ENCODE assay signal across 1 cellular context in the genomic region with DNA sequence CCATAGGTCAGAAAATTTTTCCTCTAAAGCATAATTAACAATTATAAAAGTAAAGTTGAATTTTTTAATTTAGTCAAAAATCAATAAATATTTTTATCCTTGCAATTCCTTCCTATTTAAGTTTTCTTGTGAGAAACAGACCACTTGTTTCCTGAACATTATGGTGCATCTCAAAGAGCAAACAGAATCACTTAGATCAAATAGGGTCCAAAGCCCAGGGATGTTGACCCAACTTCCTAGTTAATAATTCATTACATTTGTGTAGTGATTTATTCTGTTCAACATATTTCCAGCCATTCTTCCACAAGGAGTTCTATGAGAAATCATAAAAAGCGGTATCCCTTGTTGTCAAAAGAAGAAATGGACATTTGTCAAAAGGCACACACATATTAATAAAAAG.
TF ChIP-seq lines count a peak whose summit lies in the region.

No MANE protein-coding gene starts in this region.

TF ChIP-seq in HepG2, 621 proteins besides CTCF, POLR2A, EP300 and RAD21 (continued from another document):
- no peak for TF ChIP-seq ZBTB39 (CRISPR knock-in tag; IDR thresholded peaks at IDR 0.05)
- TF ChIP-seq TCF7 (IDR thresholded peaks at IDR 0.05; ENCODE audit: low read depth): peak; percentile 44; the same call in 1 of the 2 replicates
- TF ChIP-seq, protein P1, sequence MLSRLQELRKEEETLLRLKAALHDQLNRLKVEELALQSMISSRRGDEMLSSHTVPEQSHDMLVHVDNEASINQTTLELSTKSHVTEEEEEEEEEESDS (CRISPR knock-in tag; IDR thresholded peaks at IDR 0.05; ENCODE audit: borderline replicate concordance): no peak
- TF ChIP-seq ZNF766 (CRISPR knock-in tag; IDR thresholded peaks at IDR 0.05; ENCODE audit: borderline replicate concordance): no peak
- no peak for TF ChIP-seq ATF7 (IDR thresholded peaks at IDR 0.05)
- no peak for TF ChIP-seq ATF7 (CRISPR knock-in tag; IDR thresholded peaks at IDR 0.05)
- no peak for TF ChIP-seq ZBTB7A (CRISPR knock-in tag; IDR thresholded peaks at IDR 0.05)
- TF ChIP-seq, protein P2, sequence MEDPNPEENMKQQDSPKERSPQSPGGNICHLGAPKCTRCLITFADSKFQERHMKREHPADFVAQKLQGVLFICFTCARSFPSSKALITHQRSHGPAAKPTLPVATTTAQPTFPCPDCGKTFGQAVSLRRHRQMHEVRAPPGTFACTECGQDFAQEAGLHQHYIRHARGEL (CRISPR knock-in tag; IDR thresholded peaks at IDR 0.05): no peak
- TF ChIP-seq HBP1 (CRISPR knock-in tag; IDR thresholded peaks at IDR 0.05; ENCODE audit: low read depth): no peak
- no peak for TF ChIP-seq ZNF24 (IDR thresholded peaks at IDR 0.05)
- TF ChIP-seq ZNF619 (CRISPR knock-in tag; IDR thresholded peaks at IDR 0.05): no peak
- no peak for TF ChIP-seq PPARG (CRISPR knock-in tag; conservative IDR thresholded peaks at IDR 0.05)
- no peak for TF ChIP-seq ZNF790 (CRISPR knock-in tag; IDR thresholded peaks at IDR 0.05; ENCODE audit: borderline replicate concordance)
- peak; percentile 57 for TF ChIP-seq BCL6 (CRISPR knock-in tag; IDR thresholded peaks at IDR 0.05)
- TF ChIP-seq AHDC1 (CRISPR knock-in tag; IDR thresholded peaks at IDR 0.05; ENCODE audit: borderline replicate concordance): peak; percentile 84; the same call in 1 of the 2 replicates
- TF ChIP-seq, protein P3, sequence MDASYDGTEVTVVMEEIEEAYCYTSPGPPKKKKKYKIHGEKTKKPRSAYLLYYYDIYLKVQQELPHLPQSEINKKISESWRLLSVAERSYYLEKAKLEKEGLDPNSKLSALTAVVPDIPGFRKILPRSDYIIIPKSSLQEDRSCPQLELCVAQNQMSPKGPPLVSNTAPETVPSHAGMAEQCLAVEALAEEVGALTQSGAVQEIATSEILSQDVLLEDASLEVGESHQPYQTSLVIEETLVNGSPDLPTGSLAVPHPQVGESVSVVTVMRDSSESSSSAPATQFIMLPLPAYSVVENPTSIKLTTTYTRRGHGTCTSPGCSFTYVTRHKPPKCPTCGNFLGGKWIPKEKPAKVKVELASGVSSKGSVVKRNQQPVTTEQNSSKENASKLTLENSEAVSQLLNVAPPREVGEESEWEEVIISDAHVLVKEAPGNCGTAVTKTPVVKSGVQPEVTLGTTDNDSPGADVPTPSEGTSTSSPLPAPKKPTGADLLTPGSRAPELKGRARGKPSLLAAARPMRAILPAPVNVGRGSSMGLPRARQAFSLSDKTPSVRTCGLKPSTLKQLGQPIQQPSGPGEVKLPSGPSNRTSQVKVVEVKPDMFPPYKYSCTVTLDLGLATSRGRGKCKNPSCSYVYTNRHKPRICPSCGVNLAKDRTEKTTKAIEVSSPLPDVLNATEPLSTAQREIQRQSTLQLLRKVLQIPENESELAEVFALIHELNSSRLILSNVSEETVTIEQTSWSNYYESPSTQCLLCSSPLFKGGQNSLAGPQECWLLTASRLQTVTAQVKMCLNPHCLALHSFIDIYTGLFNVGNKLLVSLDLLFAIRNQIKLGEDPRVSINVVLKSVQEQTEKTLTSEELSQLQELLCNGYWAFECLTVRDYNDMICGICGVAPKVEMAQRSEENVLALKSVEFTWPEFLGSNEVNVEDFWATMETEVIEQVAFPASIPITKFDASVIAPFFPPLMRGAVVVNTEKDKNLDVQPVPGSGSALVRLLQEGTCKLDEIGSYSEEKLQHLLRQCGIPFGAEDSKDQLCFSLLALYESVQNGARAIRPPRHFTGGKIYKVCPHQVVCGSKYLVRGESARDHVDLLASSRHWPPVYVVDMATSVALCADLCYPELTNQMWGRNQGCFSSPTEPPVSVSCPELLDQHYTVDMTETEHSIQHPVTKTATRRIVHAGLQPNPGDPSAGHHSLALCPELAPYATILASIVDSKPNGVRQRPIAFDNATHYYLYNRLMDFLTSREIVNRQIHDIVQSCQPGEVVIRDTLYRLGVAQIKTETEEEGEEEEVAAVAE (CRISPR knock-in tag; IDR thresholded peaks at IDR 0.05; ENCODE audit: borderline replicate concordance): no peak
- TF ChIP-seq KMT2A (CRISPR knock-in tag; IDR thresholded peaks at IDR 0.05): no peak
- no peak for TF ChIP-seq TARDBP (CRISPR knock-in tag; IDR thresholded peaks at IDR 0.05)
- TF ChIP-seq ZNF263 (CRISPR knock-in tag; IDR thresholded peaks at IDR 0.05): no peak
- peak; percentile 43; the same call in 1 of the 2 replicates for TF ChIP-seq NFIC (IDR thresholded peaks at IDR 0.05; ENCODE audit: low read length)
- no peak for TF ChIP-seq MBD4 (IDR thresholded peaks at IDR 0.05; ENCODE audit: borderline replicate concordance, low read length)
- TF ChIP-seq, protein P4, sequence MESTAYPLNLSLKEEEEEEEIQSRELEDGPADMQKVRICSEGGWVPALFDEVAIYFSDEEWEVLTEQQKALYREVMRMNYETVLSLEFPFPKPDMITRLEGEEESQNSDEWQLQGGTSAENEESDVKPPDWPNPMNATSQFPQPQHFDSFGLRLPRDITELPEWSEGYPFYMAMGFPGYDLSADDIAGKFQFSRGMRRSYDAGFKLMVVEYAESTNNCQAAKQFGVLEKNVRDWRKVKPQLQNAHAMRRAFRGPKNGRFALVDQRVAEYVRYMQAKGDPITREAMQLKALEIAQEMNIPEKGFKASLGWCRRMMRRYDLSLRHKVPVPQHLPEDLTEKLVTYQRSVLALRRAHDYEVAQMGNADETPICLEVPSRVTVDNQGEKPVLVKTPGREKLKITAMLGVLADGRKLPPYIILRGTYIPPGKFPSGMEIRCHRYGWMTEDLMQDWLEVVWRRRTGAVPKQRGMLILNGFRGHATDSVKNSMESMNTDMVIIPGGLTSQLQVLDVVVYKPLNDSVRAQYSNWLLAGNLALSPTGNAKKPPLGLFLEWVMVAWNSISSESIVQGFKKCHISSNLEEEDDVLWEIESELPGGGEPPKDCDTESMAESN (CRISPR knock-in tag; conservative IDR thresholded peaks at IDR 0.05): no peak
- TF ChIP-seq MIER2 (CRISPR knock-in tag; IDR thresholded peaks at IDR 0.05): no peak
- no peak for TF ChIP-seq SRSF9 (IDR thresholded peaks at IDR 0.05; ENCODE audit: borderline replicate concordance, insufficient read depth, low read depth, low read length, poor library complexity, severe bottlenecking)
- TF ChIP-seq ZBTB42 (CRISPR knock-in tag; IDR thresholded peaks at IDR 0.05): no peak
- no peak for TF ChIP-seq ZNF557 (CRISPR knock-in tag; IDR thresholded peaks at IDR 0.05)
- TF ChIP-seq, protein P5, sequence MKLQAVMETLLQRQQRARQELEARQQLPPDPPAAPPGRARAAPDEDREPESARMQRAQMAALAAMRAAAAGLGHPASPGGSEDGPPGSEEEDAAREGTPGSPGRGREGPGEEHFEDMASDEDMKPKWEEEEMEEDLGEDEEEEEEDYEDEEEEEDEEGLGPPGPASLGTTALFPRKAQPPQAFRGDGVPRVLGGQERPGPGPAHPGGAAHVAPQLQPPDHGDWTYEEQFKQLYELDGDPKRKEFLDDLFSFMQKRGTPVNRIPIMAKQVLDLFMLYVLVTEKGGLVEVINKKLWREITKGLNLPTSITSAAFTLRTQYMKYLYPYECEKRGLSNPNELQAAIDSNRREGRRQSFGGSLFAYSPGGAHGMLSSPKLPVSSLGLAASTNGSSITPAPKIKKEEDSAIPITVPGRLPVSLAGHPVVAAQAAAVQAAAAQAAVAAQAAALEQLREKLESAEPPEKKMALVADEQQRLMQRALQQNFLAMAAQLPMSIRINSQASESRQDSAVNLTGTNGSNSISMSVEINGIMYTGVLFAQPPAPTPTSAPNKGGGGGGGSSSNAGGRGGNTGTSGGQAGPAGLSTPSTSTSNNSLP (IDR thresholded peaks at IDR 0.05; ENCODE audit: low read depth, low read length): peak; percentile 86
- no peak for TF ChIP-seq ZNF317 (CRISPR knock-in tag; IDR thresholded peaks at IDR 0.05)
- no peak for TF ChIP-seq ADNP (CRISPR knock-in tag; IDR thresholded peaks at IDR 0.05)
- no peak for TF ChIP-seq ZBTB3 (CRISPR knock-in tag; IDR thresholded peaks at IDR 0.05; ENCODE audit: borderline replicate concordance, low read depth)
